ENCODE assay signal across 1 cellular context in the genomic region with DNA sequence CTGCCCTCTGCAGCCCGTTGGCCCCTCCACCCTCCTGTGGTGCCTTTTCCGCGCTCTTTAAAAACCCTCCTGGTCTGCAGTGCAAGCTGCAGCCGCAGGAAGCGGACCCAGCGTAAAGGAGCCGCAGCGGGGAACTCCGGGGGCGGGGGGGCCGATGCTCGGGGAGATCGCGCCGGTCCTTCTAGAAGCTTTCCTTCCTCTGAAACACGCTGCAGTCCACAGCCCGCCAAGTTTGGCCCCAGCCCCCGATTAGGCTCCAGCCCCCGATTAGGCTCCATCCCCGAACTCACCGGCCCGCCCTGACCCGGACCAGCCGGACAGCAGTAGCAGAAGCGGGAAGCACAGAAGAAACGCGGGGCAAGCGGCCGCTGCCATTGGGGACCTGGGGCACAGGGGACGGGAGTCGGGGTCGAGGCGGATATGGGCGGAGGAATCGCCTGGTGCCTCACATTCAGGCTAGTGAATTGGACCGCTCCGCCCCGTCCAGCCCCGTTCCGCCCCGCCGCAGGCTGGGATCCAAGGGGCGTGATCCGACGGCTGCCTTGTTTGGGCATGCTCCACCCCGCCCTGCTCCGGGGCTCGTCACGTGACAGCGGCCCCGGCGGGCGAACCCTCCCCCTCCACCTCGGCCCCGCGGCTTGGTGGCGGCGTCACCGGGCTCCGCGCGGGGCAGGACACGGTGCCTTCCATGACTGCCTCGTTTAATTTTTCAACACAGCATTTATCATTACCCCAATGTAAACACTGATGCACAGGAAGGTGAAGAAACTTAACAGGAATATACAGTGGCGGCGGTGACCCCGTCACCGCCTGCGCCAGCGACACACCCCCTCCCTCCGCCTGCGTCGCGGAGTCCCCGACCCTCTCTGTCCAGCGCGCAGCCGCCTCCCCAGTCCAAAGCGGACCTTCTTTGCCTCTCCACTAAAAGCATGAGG.
TF ChIP-seq lines count a peak whose summit lies in the region.

No MANE protein-coding gene starts in this region.

TF ChIP-seq in K562, 482 proteins besides CTCF, POLR2A, EP300 and RAD21 (continued from another document and continues in another):
- TF ChIP-seq, protein P1, sequence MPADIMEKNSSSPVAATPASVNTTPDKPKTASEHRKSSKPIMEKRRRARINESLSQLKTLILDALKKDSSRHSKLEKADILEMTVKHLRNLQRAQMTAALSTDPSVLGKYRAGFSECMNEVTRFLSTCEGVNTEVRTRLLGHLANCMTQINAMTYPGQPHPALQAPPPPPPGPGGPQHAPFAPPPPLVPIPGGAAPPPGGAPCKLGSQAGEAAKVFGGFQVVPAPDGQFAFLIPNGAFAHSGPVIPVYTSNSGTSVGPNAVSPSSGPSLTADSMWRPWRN (IDR thresholded peaks at IDR 0.05; ENCODE audit: low read depth): no peak
- TF ChIP-seq, protein P2, sequence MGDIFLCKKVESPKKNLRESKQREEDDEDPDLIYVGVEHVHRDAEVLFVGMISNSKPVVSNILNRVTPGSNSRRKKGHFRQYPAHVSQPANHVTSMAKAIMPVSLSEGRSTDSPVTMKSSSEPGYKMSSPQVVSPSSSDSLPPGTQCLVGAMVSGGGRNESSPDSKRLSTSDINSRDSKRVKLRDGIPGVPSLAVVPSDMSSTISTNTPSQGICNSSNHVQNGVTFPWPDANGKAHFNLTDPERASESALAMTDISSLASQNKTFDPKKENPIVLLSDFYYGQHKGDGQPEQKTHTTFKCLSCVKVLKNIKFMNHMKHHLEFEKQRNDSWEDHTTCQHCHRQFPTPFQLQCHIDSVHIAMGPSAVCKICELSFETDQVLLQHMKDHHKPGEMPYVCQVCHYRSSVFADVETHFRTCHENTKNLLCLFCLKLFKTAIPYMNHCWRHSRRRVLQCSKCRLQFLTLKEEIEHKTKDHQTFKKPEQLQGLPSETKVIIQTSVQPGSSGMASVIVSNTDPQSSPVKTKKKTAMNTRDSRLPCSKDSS (IDR thresholded peaks at IDR 0.05; ENCODE audit: low read depth, partially characterized antibody): no peak
- TF ChIP-seq, protein P3, sequence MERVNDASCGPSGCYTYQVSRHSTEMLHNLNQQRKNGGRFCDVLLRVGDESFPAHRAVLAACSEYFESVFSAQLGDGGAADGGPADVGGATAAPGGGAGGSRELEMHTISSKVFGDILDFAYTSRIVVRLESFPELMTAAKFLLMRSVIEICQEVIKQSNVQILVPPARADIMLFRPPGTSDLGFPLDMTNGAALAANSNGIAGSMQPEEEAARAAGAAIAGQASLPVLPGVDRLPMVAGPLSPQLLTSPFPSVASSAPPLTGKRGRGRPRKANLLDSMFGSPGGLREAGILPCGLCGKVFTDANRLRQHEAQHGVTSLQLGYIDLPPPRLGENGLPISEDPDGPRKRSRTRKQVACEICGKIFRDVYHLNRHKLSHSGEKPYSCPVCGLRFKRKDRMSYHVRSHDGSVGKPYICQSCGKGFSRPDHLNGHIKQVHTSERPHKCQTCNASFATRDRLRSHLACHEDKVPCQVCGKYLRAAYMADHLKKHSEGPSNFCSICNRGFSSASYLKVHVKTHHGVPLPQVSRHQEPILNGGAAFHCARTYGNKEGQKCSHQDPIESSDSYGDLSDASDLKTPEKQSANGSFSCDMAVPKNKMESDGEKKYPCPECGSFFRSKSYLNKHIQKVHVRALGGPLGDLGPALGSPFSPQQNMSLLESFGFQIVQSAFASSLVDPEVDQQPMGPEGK (CRISPR knock-in tag; IDR thresholded peaks at IDR 0.05; ENCODE audit: borderline replicate concordance): no peak; the same call in 1 of the 2 replicates
- TF ChIP-seq SRSF7 (optimal IDR thresholded peaks at IDR 0.05; ENCODE audit: low read depth, low read length) (no peak), KAT8 (IDR thresholded peaks at IDR 0.05; ENCODE audit: low read depth) (no peak), ZNF668 (CRISPR knock-in tag; IDR thresholded peaks at IDR 0.05) (no peak), TAL1 (IDR thresholded peaks at IDR 0.05) (no peak), MYNN (IDR thresholded peaks at IDR 0.05) (no peak), MYNN (CRISPR knock-in tag; IDR thresholded peaks at IDR 0.05) (no peak), GATA2 (CRISPR knock-in tag; IDR thresholded peaks at IDR 0.05) (no peak), RBM17 (IDR thresholded peaks at IDR 0.05; ENCODE audit: borderline replicate concordance, low read depth, low read length) (no peak), RFX7 (CRISPR knock-in tag; IDR thresholded peaks at IDR 0.05) (no peak), NCOA1 (IDR thresholded peaks at IDR 0.05; ENCODE audit: low read depth) (peak; percentile 58), MTF1 (CRISPR knock-in tag; IDR thresholded peaks at IDR 0.05; ENCODE audit: borderline replicate concordance) (no peak), SAFB2 (IDR thresholded peaks at IDR 0.05; ENCODE audit: borderline replicate concordance, low read depth, low read length, severe bottlenecking) (no peak), PHF21A (IDR thresholded peaks at IDR 0.05; ENCODE audit: borderline replicate concordance, low read depth) (no peak), ZNF778 (CRISPR knock-in tag; IDR thresholded peaks at IDR 0.05) (no peak), ZNF197 (CRISPR knock-in tag; IDR thresholded peaks at IDR 0.05; ENCODE audit: low read depth) (no peak), IFI16 (CRISPR knock-in tag; IDR thresholded peaks at IDR 0.05) (no peak), BRF1 (IDR thresholded peaks at IDR 0.05; ENCODE audit: borderline replicate concordance, extremely low read depth, insufficient read length) (no peak), ZNF707 (CRISPR knock-in tag; conservative IDR thresholded peaks at IDR 0.05) (no peak), LCOR (CRISPR knock-in tag; IDR thresholded peaks at IDR 0.05) (peak; percentile 70; the same call in 1 of the 2 replicates), ZNF384 (IDR thresholded peaks at IDR 0.05; ENCODE audit: low read depth, low read length) (no peak), KLF1 (tag; IDR thresholded peaks at IDR 0.05) (peak; percentile 92), EWSR1 (IDR thresholded peaks at IDR 0.05; ENCODE audit: borderline replicate concordance, low read depth, partially characterized antibody) (no peak), RBM39 (optimal IDR thresholded peaks at IDR 0.05; ENCODE audit: low read depth, low read length) (no peak), ZNF717 (CRISPR knock-in tag; IDR thresholded peaks at IDR 0.05) (no peak), STAG1 (CRISPR knock-in tag; IDR thresholded peaks at IDR 0.05; ENCODE audit: borderline replicate concordance) (no peak), GABPB2 (CRISPR knock-in tag; conservative IDR thresholded peaks at IDR 0.05) (no peak), ZNF408 (CRISPR knock-in tag; IDR thresholded peaks at IDR 0.05; ENCODE audit: low read depth) (no peak), SAP30 (IDR thresholded peaks at IDR 0.05; ENCODE audit: borderline replicate concordance, insufficient read depth, low read depth, low read length, poor library complexity, severe bottlenecking) (peak; percentile 56), TAF15 (IDR thresholded peaks at IDR 0.05; ENCODE audit: low read depth, low read length) (no peak), PCBP2 (IDR thresholded peaks at IDR 0.05; ENCODE audit: low read depth, low read length, poor library complexity, severe bottlenecking) (no peak), KDM4B (IDR thresholded peaks at IDR 0.05; ENCODE audit: borderline replicate concordance in 2 of 2, low read depth in 1 of 2) (peak in 1 of 2 experiments; percentile 26; a peak in 1 of 4 replicates), ZNF143 (CRISPR knock-in tag; IDR thresholded peaks at IDR 0.05) (no peak), SMARCB1 (IDR thresholded peaks at IDR 0.05; ENCODE audit: insufficient read length, low read depth) (no peak), RNF2 (IDR thresholded peaks at IDR 0.05) (peak; percentile 45; the same call in 1 of the 2 replicates), ATF7 (IDR thresholded peaks at IDR 0.05) (peak; percentile 58; the same call in 1 of the 2 replicates), PYGO2 (tag; IDR thresholded peaks at IDR 0.05) (no peak), CBFB (CRISPR knock-in tag; IDR thresholded peaks at IDR 0.05) (no peak), ZNF140 (CRISPR knock-in tag; IDR thresholded peaks at IDR 0.05) (no peak), ELF1 (tag; IDR thresholded peaks at IDR 0.05) (0 out of 2 replicates have a peak, but pooled peaks have one; percentile 29), ZNF57 (CRISPR knock-in tag; IDR thresholded peaks at IDR 0.05) (no peak), HNRNPL (IDR thresholded peaks at IDR 0.05; ENCODE audit: low read depth, low read length) (no peak), NFE2 (IDR thresholded peaks at IDR 0.05; ENCODE audit: low read depth) (no peak), ZNF274 (IDR thresholded peaks at IDR 0.05; ENCODE audit: borderline replicate concordance, low read depth, low read length) (no peak)
- TF ChIP-seq, protein P4, sequence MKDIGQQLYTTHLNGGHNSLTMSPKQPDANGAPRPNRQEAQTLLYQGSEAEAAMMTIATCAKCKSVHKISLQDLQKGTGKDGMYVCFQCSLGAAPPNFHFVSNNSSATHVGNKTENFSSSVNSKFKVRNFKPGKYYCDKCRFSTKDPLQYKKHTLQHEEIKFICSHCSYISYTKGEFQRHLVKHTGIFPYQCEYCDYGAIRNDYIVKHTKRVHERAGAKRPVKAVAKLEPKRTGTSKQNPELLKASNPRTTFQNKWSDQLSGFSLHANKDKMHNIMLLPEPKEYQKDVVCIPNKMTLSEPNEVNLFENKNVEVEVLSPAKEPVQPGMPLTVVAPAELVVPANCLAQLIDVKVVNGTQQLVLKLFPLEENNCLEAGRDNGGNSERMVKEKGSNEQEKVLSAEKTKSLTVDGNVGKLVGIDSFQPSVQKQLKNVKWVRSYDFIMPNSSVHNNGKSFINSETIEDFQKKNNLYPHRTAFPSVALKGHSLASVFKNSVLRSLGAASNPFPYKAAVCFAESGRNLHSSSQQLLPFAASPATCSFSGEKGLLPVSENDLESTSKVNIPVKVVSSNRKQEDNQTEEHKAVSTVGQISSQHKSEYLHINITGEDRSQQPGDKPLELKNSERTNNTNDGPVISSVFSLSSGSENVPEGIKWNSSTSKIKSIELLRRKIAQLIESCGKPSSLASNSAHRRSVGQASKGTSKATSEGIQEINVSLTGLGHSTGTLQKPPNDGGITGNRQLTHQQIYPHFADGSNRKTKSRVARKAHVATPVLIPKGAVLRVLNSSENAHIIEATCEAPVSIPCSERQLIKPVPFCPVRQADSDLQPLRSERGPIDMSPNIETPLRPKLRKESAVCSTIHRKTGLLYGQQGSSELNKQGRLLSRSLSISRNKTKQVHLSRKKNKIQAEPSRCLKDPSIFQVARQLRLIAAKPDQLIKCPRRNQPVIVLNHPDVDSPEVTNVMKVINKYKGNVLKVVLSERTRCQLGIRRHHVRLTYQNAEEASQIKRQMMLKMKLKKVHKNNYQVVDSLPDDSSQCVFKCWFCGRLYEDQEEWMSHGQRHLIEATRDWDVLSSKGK (CRISPR knock-in tag; IDR thresholded peaks at IDR 0.05): no peak
- TF ChIP-seq, protein P5, sequence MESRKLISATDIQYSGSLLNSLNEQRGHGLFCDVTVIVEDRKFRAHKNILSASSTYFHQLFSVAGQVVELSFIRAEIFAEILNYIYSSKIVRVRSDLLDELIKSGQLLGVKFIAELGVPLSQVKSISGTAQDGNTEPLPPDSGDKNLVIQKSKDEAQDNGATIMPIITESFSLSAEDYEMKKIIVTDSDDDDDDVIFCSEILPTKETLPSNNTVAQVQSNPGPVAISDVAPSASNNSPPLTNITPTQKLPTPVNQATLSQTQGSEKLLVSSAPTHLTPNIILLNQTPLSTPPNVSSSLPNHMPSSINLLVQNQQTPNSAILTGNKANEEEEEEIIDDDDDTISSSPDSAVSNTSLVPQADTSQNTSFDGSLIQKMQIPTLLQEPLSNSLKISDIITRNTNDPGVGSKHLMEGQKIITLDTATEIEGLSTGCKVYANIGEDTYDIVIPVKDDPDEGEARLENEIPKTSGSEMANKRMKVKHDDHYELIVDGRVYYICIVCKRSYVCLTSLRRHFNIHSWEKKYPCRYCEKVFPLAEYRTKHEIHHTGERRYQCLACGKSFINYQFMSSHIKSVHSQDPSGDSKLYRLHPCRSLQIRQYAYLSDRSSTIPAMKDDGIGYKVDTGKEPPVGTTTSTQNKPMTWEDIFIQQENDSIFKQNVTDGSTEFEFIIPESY (CRISPR knock-in tag; IDR thresholded peaks at IDR 0.05): no peak
- TF ChIP-seq, protein P6, sequence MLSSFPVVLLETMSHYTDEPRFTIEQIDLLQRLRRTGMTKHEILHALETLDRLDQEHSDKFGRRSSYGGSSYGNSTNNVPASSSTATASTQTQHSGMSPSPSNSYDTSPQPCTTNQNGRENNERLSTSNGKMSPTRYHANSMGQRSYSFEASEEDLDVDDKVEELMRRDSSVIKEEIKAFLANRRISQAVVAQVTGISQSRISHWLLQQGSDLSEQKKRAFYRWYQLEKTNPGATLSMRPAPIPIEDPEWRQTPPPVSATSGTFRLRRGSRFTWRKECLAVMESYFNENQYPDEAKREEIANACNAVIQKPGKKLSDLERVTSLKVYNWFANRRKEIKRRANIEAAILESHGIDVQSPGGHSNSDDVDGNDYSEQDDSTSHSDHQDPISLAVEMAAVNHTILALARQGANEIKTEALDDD (IDR thresholded peaks at IDR 0.05): no peak
- TF ChIP-seq, protein P7, sequence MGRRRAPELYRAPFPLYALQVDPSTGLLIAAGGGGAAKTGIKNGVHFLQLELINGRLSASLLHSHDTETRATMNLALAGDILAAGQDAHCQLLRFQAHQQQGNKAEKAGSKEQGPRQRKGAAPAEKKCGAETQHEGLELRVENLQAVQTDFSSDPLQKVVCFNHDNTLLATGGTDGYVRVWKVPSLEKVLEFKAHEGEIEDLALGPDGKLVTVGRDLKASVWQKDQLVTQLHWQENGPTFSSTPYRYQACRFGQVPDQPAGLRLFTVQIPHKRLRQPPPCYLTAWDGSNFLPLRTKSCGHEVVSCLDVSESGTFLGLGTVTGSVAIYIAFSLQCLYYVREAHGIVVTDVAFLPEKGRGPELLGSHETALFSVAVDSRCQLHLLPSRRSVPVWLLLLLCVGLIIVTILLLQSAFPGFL (CRISPR knock-in tag; IDR thresholded peaks at IDR 0.05): no peak
- TF ChIP-seq, protein P8, sequence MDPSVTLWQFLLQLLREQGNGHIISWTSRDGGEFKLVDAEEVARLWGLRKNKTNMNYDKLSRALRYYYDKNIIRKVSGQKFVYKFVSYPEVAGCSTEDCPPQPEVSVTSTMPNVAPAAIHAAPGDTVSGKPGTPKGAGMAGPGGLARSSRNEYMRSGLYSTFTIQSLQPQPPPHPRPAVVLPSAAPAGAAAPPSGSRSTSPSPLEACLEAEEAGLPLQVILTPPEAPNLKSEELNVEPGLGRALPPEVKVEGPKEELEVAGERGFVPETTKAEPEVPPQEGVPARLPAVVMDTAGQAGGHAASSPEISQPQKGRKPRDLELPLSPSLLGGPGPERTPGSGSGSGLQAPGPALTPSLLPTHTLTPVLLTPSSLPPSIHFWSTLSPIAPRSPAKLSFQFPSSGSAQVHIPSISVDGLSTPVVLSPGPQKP (CRISPR knock-in tag; IDR thresholded peaks at IDR 0.05): no peak
- TF ChIP-seq, protein P9, sequence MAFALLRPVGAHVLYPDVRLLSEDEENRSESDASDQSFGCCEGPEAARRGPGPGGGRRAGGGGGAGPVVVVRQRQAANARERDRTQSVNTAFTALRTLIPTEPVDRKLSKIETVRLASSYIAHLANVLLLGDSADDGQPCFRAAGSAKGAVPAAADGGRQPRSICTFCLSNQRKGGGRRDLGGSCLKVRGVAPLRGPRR (CRISPR knock-in tag; IDR thresholded peaks at IDR 0.05): no peak
- TF ChIP-seq, protein P10, sequence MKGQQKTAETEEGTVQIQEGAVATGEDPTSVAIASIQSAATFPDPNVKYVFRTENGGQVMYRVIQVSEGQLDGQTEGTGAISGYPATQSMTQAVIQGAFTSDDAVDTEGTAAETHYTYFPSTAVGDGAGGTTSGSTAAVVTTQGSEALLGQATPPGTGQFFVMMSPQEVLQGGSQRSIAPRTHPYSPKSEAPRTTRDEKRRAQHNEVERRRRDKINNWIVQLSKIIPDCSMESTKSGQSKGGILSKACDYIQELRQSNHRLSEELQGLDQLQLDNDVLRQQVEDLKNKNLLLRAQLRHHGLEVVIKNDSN (CRISPR knock-in tag; IDR thresholded peaks at IDR 0.05): peak; percentile 98
